9 cellular contexts compared by ENCODE assay signal in genomic region chr4:148216866-148217814, GRCh38.
DNase-seq lines count a peak whose midpoint lies in the region; ATAC-seq and TF ChIP-seq lines count a peak whose summit lies in the region.
"Had no signal": no experiment of that assay in that cellular context is flagged by ENCODE, and none has a peak within 500 bp of the region (broad histone marks: within the 10 kb centered on the region; RNA-seq: fewer than 3 reads in every experiment).

No MANE protein-coding gene starts in this region.

- 33 to 55% methylated on average over 5 of the region's 5 CpGs for WGBS in upper lobe of left lung, 2 donors

- in situ Hi-C loops in HAP-1 (cut with MboI; ENCODE audit: low sequenced_read_pairs), result no loop called here

- peak; percentile 92 for ATAC-seq in GM18858 (IDR thresholded peaks at IDR 0.05; ENCODE audit: unreplicated experiment)
- peak in 1 of 2 donors; percentile 40 for ATAC-seq in upper lobe of left lung (ENCODE audit: low FRiP score in 2 of 2)

- H3K4me1 Mint-ChIP-seq in HFFc6 (ENCODE audit: low read depth), result no peaks in the 10 kb centered on the region

- H3K9me3 ChIP-seq in upper lobe of left lung, result no peaks in the 10 kb centered on the region
- no peaks in the 10 kb centered on the region for H3K9me3 ChIP-seq in HAP-1

- no peaks in the 10 kb centered on the region; the same call in 1 of the 2 replicates for H3K27me3 Mint-ChIP-seq in HFFc6 (ENCODE audit: insufficient read depth)

- TF ChIP-seq EP300 in upper lobe of left lung (IDR thresholded peaks at IDR 0.05), result no peak

- H3K36me3 Mint-ChIP-seq in HFFc6 (ENCODE audit: low read depth), result no peaks in the 10 kb centered on the region

- H3K4me3 ChIP-seq in fibroblast of villous mesenchyme (ENCODE audit: low read depth, low read length), result peak overlapping the region; percentile 23
- H3K4me3 ChIP-seq in upper lobe of left lung, result peak overlapping the region in 3 of 4 donors; percentile 21 to 39 (median 22)
- H3K4me3 ChIP-seq in HAP-1, result no peak overlapping the region
- H3K4me3 ChIP-seq: lung had no signal

- H3K27me3 ChIP-seq in upper lobe of left lung (no peaks in the 10 kb centered on the region), HAP-1 (ENCODE audit: low read depth) (no peaks in the 10 kb centered on the region)

- H3K4me1 ChIP-seq in upper lobe of left lung, result peaks cover 5 to 29% (median 24%) of the 10 kb centered on the region in 4 donors
- H3K4me1 ChIP-seq in HAP-1, result no peaks in the 10 kb centered on the region; the same call in 1 of the 2 replicates

- DNase-seq in HFFc6 (no peak), NAMALWA (ENCODE audit: low spot score) (peak; percentile 12), fibroblast of villous mesenchyme (ENCODE audit: low read depth) (peak; percentile 2), upper lobe of left lung (no peak), NCI-H1417 (lab: John Stamatoyannopoulos, UW) (no peak), SIG-M5 treated with dmso at 0.1 percent for 504 hours (lab: John Stamatoyannopoulos, UW; ENCODE audit: unreplicated experiment) (no peak), HAP-1 (ENCODE audit: low spot score in 2 of 2) (no peak)

- H3K4me3 Mint-ChIP-seq in HFFc6, result peak overlapping the region; percentile 27; the same call in 1 of the 2 replicates

- no peak for TF ChIP-seq POLR2A in upper lobe of left lung (IDR thresholded peaks at IDR 0.05)

- H3K27ac Mint-ChIP-seq in HFFc6, result no peak overlapping the region

- peak overlapping the region; percentile 12 to 48 (median 30) for H3K27ac ChIP-seq in upper lobe of left lung

- H3K36me3 ChIP-seq in upper lobe of left lung, result no peaks in the 10 kb centered on the region
- H3K36me3 ChIP-seq in HAP-1 (replicated peaks), result no peaks in the 10 kb centered on the region

- no peaks in the 10 kb centered on the region for H3K9me3 Mint-ChIP-seq in HFFc6

- TF ChIP-seq CTCF in HFFc6 (IDR thresholded peaks at IDR 0.05) (no peak), fibroblast of villous mesenchyme (IDR thresholded peaks at IDR 0.05; ENCODE audit: insufficient read depth, low read depth, low read length) (no peak), upper lobe of left lung (IDR thresholded peaks at IDR 0.05) (no peak)

Comparison
In these comparisons a context has a peak if more than half of its experiments do, and no peak if none do; other contexts are left out.
1. DNase-seq: peak in NAMALWA (single experiment) and fibroblast of villous mesenchyme (single experiment); none in HFFc6 (single experiment), upper lobe of left lung (0 of 2), NCI-H1417 (0 of 3), SIG-M5 treated with dmso at 0.1 percent for 504 hours (single experiment) and HAP-1 (0 of 2).